In the genomic region with DNA sequence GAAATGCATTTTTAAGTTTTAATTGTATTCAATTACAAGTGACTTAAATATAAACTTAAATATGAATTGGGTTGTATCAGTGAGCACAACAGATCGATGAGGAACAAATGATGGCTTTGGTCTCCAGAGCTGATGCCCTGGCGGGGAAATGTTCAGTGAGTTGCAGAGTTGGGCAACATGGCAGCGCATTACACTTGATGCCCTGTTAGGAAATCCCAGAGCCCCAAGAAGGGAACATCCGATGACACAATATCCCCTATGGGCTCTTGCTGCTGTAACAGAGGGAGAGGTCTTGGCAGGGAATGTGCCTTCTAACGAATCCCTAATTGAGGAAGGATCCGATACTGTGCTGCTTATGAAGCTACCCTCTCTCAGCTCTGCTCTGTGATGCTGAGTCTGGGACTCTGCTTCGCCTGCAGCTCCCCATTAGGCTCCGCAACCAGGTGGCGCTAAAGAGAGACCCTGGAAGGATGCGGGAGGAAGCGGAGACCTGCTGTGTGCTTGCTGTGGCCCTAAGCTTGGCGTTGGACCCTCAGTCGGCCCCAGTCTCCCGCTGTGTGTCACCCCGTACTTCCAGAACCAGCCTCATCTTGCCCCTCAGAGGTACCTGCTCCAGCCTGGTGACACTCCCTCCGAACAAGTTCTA, we compare ENCODE assay signal across 8 cellular contexts. TPM values are rescaled to one million over a fixed set of nuclear protein-coding genes. Genes with fewer than 3 reads are reported as not detected.
DNase-seq lines count a peak whose midpoint lies in the region; ATAC-seq and TF ChIP-seq lines count a peak whose summit lies in the region.

No MANE protein-coding gene starts in this region.

- DNase-seq in AG09319 (ENCODE audit: extremely low read depth, low read depth), result no peak
- peak; percentile 30 for DNase-seq in GM19240 (ENCODE audit: insufficient read length, low spot score)
- DNase-seq in NCI-H128 (lab: John Stamatoyannopoulos, UW; ENCODE audit: unreplicated experiment), result peak; percentile 10
- DNase-seq in activated CD4-positive, alpha-beta T cell treated with anti-CD3 and anti-CD28 coated beads for 36 hours, result peak; percentile 80
- DNase-seq in effector CD4-positive, alpha-beta T cell, result peak; percentile 31
- DNase-seq in mucosa of descending colon, result peak in 2 of 3 donors; percentile 66 to 74
- peak in 34 of 49 donors; percentile 0 to 62 (median 16) for DNase-seq in substantia nigra (lab: John Stamatoyannopoulos, UW)
- no peak for DNase-seq in posterior vena cava (ENCODE audit: low spot score)

- H3K4me1 Mint-ChIP-seq in activated CD4-positive, alpha-beta T cell treated with anti-CD3 and anti-CD28 coated beads for 36 hours, result no peaks in the 10 kb centered on the region

- ATAC-seq in activated CD4-positive, alpha-beta T cell treated with anti-CD3 and anti-CD28 coated beads for 36 hours, result peak; percentile 90
- peak; percentile 76 for ATAC-seq in mucosa of descending colon

- peak; percentile 43 for TF ChIP-seq CTCF in AG09319 (IDR thresholded peaks at IDR 0.05; ENCODE audit: low read depth, low read length)
- TF ChIP-seq CTCF in mucosa of descending colon (IDR thresholded peaks at IDR 0.05), result peak; percentile 40

- no peaks in the 10 kb centered on the region for H3K36me3 Mint-ChIP-seq in activated CD4-positive, alpha-beta T cell treated with anti-CD3 and anti-CD28 coated beads for 36 hours (ENCODE audit: low read depth)

- intact Hi-C loops in activated CD4-positive, alpha-beta T cell treated with anti-CD3 and anti-CD28 coated beads for 36 hours (cut with DNase I, micrococcal nuclease), result loop anchor here in 1 of 2 experiments (1.0 to 5.0 kb wide), 2 partner anchors 135 to 685 kb away; a partner anchor contains a TSS
- intact Hi-C loops in mucosa of descending colon (cut with DNase I, micrococcal nuclease) (no loop called here), posterior vena cava (cut with DNase I) (no loop called here)

- CTCF ChIA-PET in activated CD4-positive, alpha-beta T cell treated with anti-CD3 and anti-CD28 coated beads for 36 hours (lab: Charles Lee), result interaction anchor here (0.6 to 1.5 kb wide), 8 partner anchors 15 to 153 kb away, joined by 3 to 6 read pairs (median 4); no protein-coding TSS in a partner anchor

- H3K27me3 Mint-ChIP-seq in activated CD4-positive, alpha-beta T cell treated with anti-CD3 and anti-CD28 coated beads for 36 hours, result no peaks in the 10 kb centered on the region

- H3K27ac ChIP-seq in substantia nigra (ENCODE audit: low read depth, low read length, poor library complexity, severe bottlenecking), result no peak overlapping the region

- no peaks in the 10 kb centered on the region for H3K9me3 ChIP-seq in mucosa of descending colon

- H3K9me3 Mint-ChIP-seq in activated CD4-positive, alpha-beta T cell treated with anti-CD3 and anti-CD28 coated beads for 36 hours (ENCODE audit: low read depth), result no peaks in the 10 kb centered on the region

- no peak overlapping the region for H3K27ac Mint-ChIP-seq in activated CD4-positive, alpha-beta T cell treated with anti-CD3 and anti-CD28 coated beads for 36 hours

- H3K4me3 ChIP-seq in mucosa of descending colon, result no peak overlapping the region

- no peaks in the 10 kb centered on the region for H3K36me3 ChIP-seq in mucosa of descending colon (ENCODE audit: low read depth)

- POLR2A ChIA-PET in activated CD4-positive, alpha-beta T cell treated with anti-CD3 and anti-CD28 coated beads for 36 hours (lab: Charles Lee), result no interaction called here

- no peak overlapping the region for H3K4me3 Mint-ChIP-seq in activated CD4-positive, alpha-beta T cell treated with anti-CD3 and anti-CD28 coated beads for 36 hours

- no peaks in the 10 kb centered on the region for H3K4me1 ChIP-seq in mucosa of descending colon (ENCODE audit: low read depth)

RNA-seq across cellular contexts. Expression of a gene that starts 38.9 kb away (rescaled TPM):
- 100 to 1,000 TPM; 204 to 217 TPM for total RNA-seq in activated CD4-positive, alpha-beta T cell treated with anti-CD3 and anti-CD28 coated beads for 36 hours
- total RNA-seq in mucosa of descending colon (100 to 1,000 TPM; 254 to 412 (median 363) TPM), posterior vena cava (10 to 100 TPM; 94.3 to 95.1 TPM)

Comparison
In these comparisons a context has a peak if more than half of its experiments do, and no peak if none do; other contexts are left out.
1. DNase-seq: peak in GM19240 (single experiment), NCI-H128 (single experiment), activated CD4-positive, alpha-beta T cell treated with anti-CD3 and anti-CD28 coated beads for 36 hours (single experiment), effector CD4-positive, alpha-beta T cell (single experiment), mucosa of descending colon (2 of 3) and substantia nigra (34 of 49); none in AG09319 (single experiment) and posterior vena cava (single experiment).